In the genomic region with DNA sequence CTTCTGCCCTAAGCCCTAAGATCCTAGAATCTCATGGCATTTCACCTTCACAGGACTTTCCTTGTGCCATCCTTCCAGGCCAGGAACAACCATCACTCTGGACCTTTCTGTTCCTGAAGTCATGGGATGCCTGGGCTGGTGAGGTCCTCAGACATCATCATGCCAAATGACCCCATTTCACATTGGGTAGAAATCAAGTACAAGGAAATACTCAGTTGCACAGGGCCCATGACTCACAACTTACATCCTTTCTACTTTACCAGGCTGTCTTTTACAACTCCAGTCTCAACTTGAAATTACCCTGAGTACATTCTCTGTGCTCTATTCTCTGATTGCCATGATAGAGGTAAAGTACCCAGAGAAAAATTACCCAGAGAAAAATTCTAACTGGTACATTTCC, we compare ENCODE assay signal across 17 cellular contexts.
DNase-seq lines count a peak whose midpoint lies in the region; ATAC-seq and TF ChIP-seq lines count a peak whose summit lies in the region.
"Had no signal": no experiment of that assay in that cellular context is flagged by ENCODE, and none has a peak within 500 bp of the region (broad histone marks: within the 10 kb centered on the region; RNA-seq: fewer than 3 reads in every experiment).

No MANE protein-coding gene starts in this region.

- H3K4me1 ChIP-seq in esophagus muscularis mucosa = peaks cover 0 to 6% (median 0%) of the 10 kb centered on the region in 4 donors
- peaks cover 0 to 27% (median 0%) of the 10 kb centered on the region in 9 donors for H3K4me1 ChIP-seq in heart right ventricle
- H3K4me1 ChIP-seq: prostate gland had no signal

- H3K4me1 Mint-ChIP-seq in T-helper 2 cell treated with Interferon-gamma antibody and Interleukin-4, amounts not matched to agents 5 μg/mL and 100 μg/mL, for 36 hours (ENCODE audit: low read depth) = peaks cover 70% of the 10 kb centered on the region
- H3K4me1 Mint-ChIP-seq in stimulated activated memory B cell treated with anti-CD40 and anti-IgM and Interleukin-4, amounts not matched to agents 10 μg/mL and 1 μg/mL and 100 μg/mL, for 72 hours = peaks cover 28% of the 10 kb centered on the region

- TF ChIP-seq EP300 in esophagus muscularis mucosa (IDR thresholded peaks at IDR 0.05) = no peak

- no peak for TF ChIP-seq CTCF in esophagus muscularis mucosa (IDR thresholded peaks at IDR 0.05)
- no peak for TF ChIP-seq CTCF in heart right ventricle (IDR thresholded peaks at IDR 0.05)

- peak overlapping the region; percentile 5 for H3K4me3 Mint-ChIP-seq in T-helper 2 cell treated with Interferon-gamma antibody and Interleukin-4, amounts not matched to agents 5 μg/mL and 100 μg/mL, for 36 hours
- no peak overlapping the region for H3K4me3 Mint-ChIP-seq in stimulated activated memory B cell treated with anti-CD40 and anti-IgM and Interleukin-4, amounts not matched to agents 10 μg/mL and 1 μg/mL and 100 μg/mL, for 72 hours

- H3K4me3 ChIP-seq in esophagus muscularis mucosa = no peak overlapping the region
- no peak overlapping the region for H3K4me3 ChIP-seq in heart right ventricle
- H3K4me3 ChIP-seq: prostate gland, transverse colon had no signal

- H3K9me3 ChIP-seq in esophagus muscularis mucosa (no peaks in the 10 kb centered on the region), heart right ventricle (no peaks in the 10 kb centered on the region)
- H3K9me3 ChIP-seq: prostate gland, transverse colon had no signal

- H3K27me3 Mint-ChIP-seq in T-helper 2 cell treated with Interferon-gamma antibody and Interleukin-4, amounts not matched to agents 5 μg/mL and 100 μg/mL, for 36 hours (ENCODE audit: low read depth) = no peaks in the 10 kb centered on the region
- H3K27me3 Mint-ChIP-seq in stimulated activated memory B cell treated with anti-CD40 and anti-IgM and Interleukin-4, amounts not matched to agents 10 μg/mL and 1 μg/mL and 100 μg/mL, for 72 hours = peaks cover 30% of the 10 kb centered on the region

- no peak for ATAC-seq in stimulated activated memory B cell treated with anti-CD40 and anti-IgM and Interleukin-4, amounts not matched to agents 10 μg/mL and 1 μg/mL and 100 μg/mL, for 72 hours
- ATAC-seq in GM21529 (IDR thresholded peaks at IDR 0.05; ENCODE audit: unreplicated experiment) (no peak), heart right ventricle (no peak)
- ATAC-seq: left lobe of liver had no signal

- H3K9me3 Mint-ChIP-seq in T-helper 2 cell treated with Interferon-gamma antibody and Interleukin-4, amounts not matched to agents 5 μg/mL and 100 μg/mL, for 36 hours = peaks cover 8% of the 10 kb centered on the region
- no peaks in the 10 kb centered on the region for H3K9me3 Mint-ChIP-seq in stimulated activated memory B cell treated with anti-CD40 and anti-IgM and Interleukin-4, amounts not matched to agents 10 μg/mL and 1 μg/mL and 100 μg/mL, for 72 hours

- intact Hi-C loops in esophagus muscularis mucosa (cut with DNase I) (no loop called here), heart right ventricle (cut with DNase I) (no loop called here)

- H3K27ac Mint-ChIP-seq in T-helper 2 cell treated with Interferon-gamma antibody and Interleukin-4, amounts not matched to agents 5 μg/mL and 100 μg/mL, for 36 hours = peak overlapping the region; percentile 81
- peak overlapping the region; percentile 29 for H3K27ac Mint-ChIP-seq in stimulated activated memory B cell treated with anti-CD40 and anti-IgM and Interleukin-4, amounts not matched to agents 10 μg/mL and 1 μg/mL and 100 μg/mL, for 72 hours

- H3K36me3 ChIP-seq in esophagus muscularis mucosa (no peaks in the 10 kb centered on the region), heart right ventricle (no peaks in the 10 kb centered on the region)
- H3K36me3 ChIP-seq: prostate gland, transverse colon had no signal

- TF ChIP-seq POLR2A in esophagus muscularis mucosa (IDR thresholded peaks at IDR 0.05; ENCODE audit: low read depth) = no peak

- H3K27me3 ChIP-seq in esophagus muscularis mucosa (no peaks in the 10 kb centered on the region), heart right ventricle (no peaks in the 10 kb centered on the region)
- H3K27me3 ChIP-seq: transverse colon had no signal

- DNase-seq in DMS53 (lab: John Stamatoyannopoulos, UW) = peak; percentile 15
- no peak for DNase-seq in DMS53 treated with DMSO at 0.1 percent for 48 hours (lab: John Stamatoyannopoulos, UW; ENCODE audit: unreplicated experiment)
- peak; percentile 29 for DNase-seq in T-helper 2 cell treated with Interferon-gamma antibody and Interleukin-4, amounts not matched to agents 5 μg/mL and 100 μg/mL, for 36 hours (ENCODE audit: low spot score)
- peak; percentile 21 for DNase-seq in esophagus muscularis mucosa (ENCODE audit: extremely low spot score)
- DNase-seq in NCI-H187 treated with DMSO at 0.1 percent for 48 hours (lab: John Stamatoyannopoulos, UW) = no peak
- no peak for DNase-seq in heart right ventricle
- DNase-seq: activated naive CD4-positive, alpha-beta T cell treated with Interleukin-2 at 50 U/mL for 16 hours; hippocampal formation; MV-4-11; T-helper 9 cell; transverse colon had no signal

- H3K27ac ChIP-seq in esophagus muscularis mucosa (replicated peaks in 1 of 4) (peak overlapping the region in 1 of 4 donors; percentile 43), heart right ventricle (peak overlapping the region in 1 of 10 donors; percentile 53)
- H3K27ac ChIP-seq: 22Rv1, C4-2B had no signal

- peaks cover 10% of the 10 kb centered on the region for H3K36me3 Mint-ChIP-seq in T-helper 2 cell treated with Interferon-gamma antibody and Interleukin-4, amounts not matched to agents 5 μg/mL and 100 μg/mL, for 36 hours (ENCODE audit: low read depth)
- no peaks in the 10 kb centered on the region for H3K36me3 Mint-ChIP-seq in stimulated activated memory B cell treated with anti-CD40 and anti-IgM and Interleukin-4, amounts not matched to agents 10 μg/mL and 1 μg/mL and 100 μg/mL, for 72 hours

Comparison
In these comparisons a context has a peak if more than half of its experiments do, and no peak if none do; other contexts are left out.
1. DNase-seq: peak in DMS53 (single experiment), T-helper 2 cell treated with Interferon-gamma antibody and Interleukin-4, amounts not matched to agents 5 μg/mL and 100 μg/mL, for 36 hours (single experiment) and esophagus muscularis mucosa (single experiment); none in DMS53 treated with DMSO at 0.1 percent for 48 hours (single experiment), NCI-H187 treated with DMSO at 0.1 percent for 48 hours (single experiment) and heart right ventricle (0 of 2).